ENCODE assay signal across 1 cellular context in genomic region chr11:107606122-107606521, GRCh38.
TF ChIP-seq lines count a peak whose summit lies in the region.

No MANE protein-coding gene starts in this region.

TF ChIP-seq in WTC11, 78 proteins besides CTCF, POLR2A, EP300 and RAD21 (continued from another document):
- no peak for TF ChIP-seq ERG (CRISPR knock-in tag; IDR thresholded peaks at IDR 0.05)
